In the genomic region with DNA sequence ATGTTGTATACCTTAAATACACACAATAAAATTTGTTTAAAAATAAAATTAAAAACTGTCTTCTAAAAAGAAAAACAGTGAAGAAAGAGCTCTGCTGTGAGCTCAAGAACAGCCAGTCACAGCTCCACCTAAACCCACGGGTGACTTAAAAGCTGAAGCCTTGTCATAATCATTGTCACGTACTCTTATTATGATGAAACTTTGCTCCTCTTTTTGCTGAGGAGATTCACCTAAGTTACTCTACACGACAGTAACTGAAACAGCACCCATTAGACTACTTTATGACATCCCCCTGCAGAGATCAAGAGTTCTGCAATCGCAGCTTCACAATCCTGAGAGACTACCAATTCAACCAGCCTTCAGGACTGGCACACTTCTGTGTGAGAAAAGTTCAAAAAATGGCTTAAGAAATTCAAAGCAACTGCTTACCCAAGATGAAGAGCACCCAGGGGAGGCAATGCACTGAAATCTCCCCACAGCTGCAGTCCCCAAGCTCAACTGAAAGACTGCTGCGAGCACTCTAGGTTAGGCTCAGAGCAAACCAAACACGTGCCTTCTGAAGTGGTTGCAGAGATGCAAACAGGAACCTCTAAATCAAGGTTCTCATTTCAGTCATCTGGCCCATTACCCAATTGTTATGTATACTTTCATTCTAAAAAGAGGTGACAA, we compare ENCODE assay signal across 8 cellular contexts. TPM values are rescaled to one million over a fixed set of nuclear protein-coding genes. Genes with fewer than 3 reads are reported as not detected.
A peak's percentile ranks its signal among the peaks of the same experiment; 100 is the strongest.
DNase-seq lines count a peak whose midpoint lies in the region; ATAC-seq and TF ChIP-seq lines count a peak whose summit lies in the region.

A gene with protein sequence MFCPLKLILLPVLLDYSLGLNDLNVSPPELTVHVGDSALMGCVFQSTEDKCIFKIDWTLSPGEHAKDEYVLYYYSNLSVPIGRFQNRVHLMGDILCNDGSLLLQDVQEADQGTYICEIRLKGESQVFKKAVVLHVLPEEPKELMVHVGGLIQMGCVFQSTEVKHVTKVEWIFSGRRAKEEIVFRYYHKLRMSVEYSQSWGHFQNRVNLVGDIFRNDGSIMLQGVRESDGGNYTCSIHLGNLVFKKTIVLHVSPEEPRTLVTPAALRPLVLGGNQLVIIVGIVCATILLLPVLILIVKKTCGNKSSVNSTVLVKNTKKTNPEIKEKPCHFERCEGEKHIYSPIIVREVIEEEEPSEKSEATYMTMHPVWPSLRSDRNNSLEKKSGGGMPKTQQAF (minus strand): TSS at position 500 of the 669 bp plus-strand sequence. CDS start 10,145 bp downstream, outside the sequence.

- ATAC-seq in thoracic aorta (ENCODE audit: insufficient number of reproducible peaks, low FRiP score, low read depth) = no peak

- no peak for TF ChIP-seq POLR2A in esophagus muscularis mucosa (IDR thresholded peaks at IDR 0.05; ENCODE audit: low read depth)

- TF ChIP-seq CTCF in esophagus muscularis mucosa (IDR thresholded peaks at IDR 0.05) = no peak
- no peak for TF ChIP-seq CTCF in thoracic aorta (IDR thresholded peaks at IDR 0.05)

- H3K4me3 ChIP-seq in esophagus muscularis mucosa = peak within 1 kb of the TSS in 3 of 4 donors; percentile 12 to 13 (median 12)
- H3K4me3 ChIP-seq in thoracic aorta = peak within 1 kb of the TSS; percentile 50

- WGBS in esophagus muscularis mucosa = 73% methylated on average over 6 of the region's 6 CpGs

- TF ChIP-seq EP300 in esophagus muscularis mucosa (IDR thresholded peaks at IDR 0.05) = no peak

- no peak within 1 kb of the TSS for H3K27ac ChIP-seq in esophagus muscularis mucosa (replicated peaks in 1 of 4)
- H3K27ac ChIP-seq in thoracic aorta = no peak within 1 kb of the TSS

- H3K4me1 ChIP-seq in esophagus muscularis mucosa (no peaks in the 10 kb centered on the region), thoracic aorta (ENCODE audit: control insufficient read depth in 1 of 2, low read depth in 2 of 2) (peaks cover 0 to 4% of the 10 kb centered on the region in 2 donors)

- DNase-seq in SKM-1 treated with dmso at 0.1 percent for 144 hours (lab: John Stamatoyannopoulos, UW; ENCODE audit: unreplicated experiment) (peak; percentile 27), SKM-1 (lab: John Stamatoyannopoulos, UW; ENCODE audit: unreplicated experiment) (no peak), esophagus muscularis mucosa (ENCODE audit: extremely low spot score) (no peak), thoracic aorta (ENCODE audit: low spot score) (no peak), foreskin melanocyte (no peak), superior temporal gyrus (ENCODE audit: extremely low spot score) (no peak), NCI-H82 treated with DMSO at 0.1 percent for 48 hours (lab: John Stamatoyannopoulos, UW; ENCODE audit: unreplicated experiment) (no peak)
- DNase-seq in activated CD4-positive, CD25-positive, alpha-beta regulatory T cell treated with anti-CD3 and anti-CD28 coated beads, Interleukin-2, amount 50 U/mL, for 16 hours (ENCODE audit: low read depth, low spot score) = peak; percentile 51

- intact Hi-C loops in esophagus muscularis mucosa (cut with DNase I) = no loop called here

- H3K27me3 ChIP-seq in esophagus muscularis mucosa = peaks cover 0 to 27% (median 0%) of the 10 kb centered on the region in 4 donors
- H3K27me3 ChIP-seq in thoracic aorta (replicated peaks; ENCODE audit: insufficient read depth) = no peaks in the 10 kb centered on the region

- H3K36me3 ChIP-seq in esophagus muscularis mucosa (no peaks in the 10 kb centered on the region), thoracic aorta (no peaks in the 10 kb centered on the region)

- H3K9me3 ChIP-seq in esophagus muscularis mucosa (no peaks in the 10 kb centered on the region), thoracic aorta (no peaks in the 10 kb centered on the region)

RNA-seq across cellular contexts. Expression of the gene that starts here (rescaled TPM):
- total RNA-seq in esophagus muscularis mucosa (1 to 10 TPM in 3 of 4 donors, under 1 TPM in 1; 0.92 to 8.9 (median 1.2) TPM), thoracic aorta (1 to 10 TPM; 3.7 to 7.6 TPM)

Comparison
In these comparisons a context has a peak if more than half of its experiments do, and no peak if none do; other contexts are left out.
1. DNase-seq: peak in SKM-1 treated with dmso at 0.1 percent for 144 hours (single experiment) and activated CD4-positive, CD25-positive, alpha-beta regulatory T cell treated with anti-CD3 and anti-CD28 coated beads, Interleukin-2, amount 50 U/mL, for 16 hours (single experiment); none in SKM-1 (single experiment), esophagus muscularis mucosa (single experiment), thoracic aorta (single experiment), foreskin melanocyte (single experiment), superior temporal gyrus (single experiment) and NCI-H82 treated with DMSO at 0.1 percent for 48 hours (single experiment).